ENCODE assay signal across 16 cellular contexts in genomic region chr5:107469064-107469463, GRCh38.
A peak's percentile ranks its signal among the peaks of the same experiment; 100 is the strongest.
DNase-seq lines count a peak whose midpoint lies in the region; ATAC-seq, FAIRE-seq and TF ChIP-seq lines count a peak whose summit lies in the region.
"Had no signal": no experiment of that assay in that cellular context is flagged by ENCODE, and none has a peak within 500 bp of the region (broad histone marks: within the 10 kb centered on the region; RNA-seq: fewer than 3 reads in every experiment).

No MANE protein-coding gene starts in this region.

- no peaks in the 10 kb centered on the region for H3K36me3 ChIP-seq in HCT116 (ENCODE audit: control insufficient read depth in 1 of 2, insufficient read depth in 2 of 2, low read length in 2 of 2)
- H3K36me3 ChIP-seq: upper lobe of right lung had no signal

- CTCF ChIA-PET in A549 (lab: Yijun Ruan, JAX): interaction anchor here (0.9 to 2.4 kb wide), 9 partner anchors 31 to 205 kb away, joined by 3 to 7 read pairs (median 4); no protein-coding TSS in a partner anchor
- CTCF ChIA-PET in HCT116 (lab: Charles Lee): no interaction called here

- peak overlapping the region; percentile 50 for H3K4me3 Mint-ChIP-seq in central memory CD8-positive, alpha-beta T cell
- H3K4me3 Mint-ChIP-seq in natural killer cell: peak overlapping the region; percentile 74
- H3K4me3 Mint-ChIP-seq: activated CD4-positive, alpha-beta memory T cell treated with anti-CD3 and anti-CD28 coated beads, Interleukin-2, amount 10 ng/mL, durations not matched to agents 7 days and 5 days had no signal

- intact Hi-C loops in HCT116 (cut with micrococcal nuclease) (no loop called here), natural killer cell (cut with micrococcal nuclease) (loop anchor here (1.0 to 5.0 kb wide), 4 partner anchors 18 to 80 kb away; no protein-coding TSS in a partner anchor)

- peaks cover 57% of the 10 kb centered on the region for H3K4me1 Mint-ChIP-seq in central memory CD8-positive, alpha-beta T cell
- H3K4me1 Mint-ChIP-seq in natural killer cell: peaks cover 73 to 80% of the 10 kb centered on the region in 2 donors

- H3K9me3 Mint-ChIP-seq in central memory CD8-positive, alpha-beta T cell: no peaks in the 10 kb centered on the region
- H3K9me3 Mint-ChIP-seq in natural killer cell: no peaks in the 10 kb centered on the region
- H3K9me3 Mint-ChIP-seq: activated CD4-positive, alpha-beta memory T cell treated with anti-CD3 and anti-CD28 coated beads, Interleukin-2, amount 10 ng/mL, durations not matched to agents 7 days and 5 days; activated T-helper 2 cell treated with anti-CD3 and anti-CD28 coated beads, Interferon-gamma antibody, Interleukin-2, Interleukin-4, amounts not matched to agents 10 μg/mL and 5 μg/mL and 100 μg/mL, durations not matched to agents 14 hours and 24 hours and 36 hours had no signal

- peak overlapping the region; percentile 91 for H3K27ac Mint-ChIP-seq in central memory CD8-positive, alpha-beta T cell (ENCODE audit: low read depth)
- H3K27ac Mint-ChIP-seq in natural killer cell: peak overlapping the region; percentile 84 to 97
- H3K27ac Mint-ChIP-seq: activated CD4-positive, alpha-beta memory T cell treated with anti-CD3 and anti-CD28 coated beads, Interleukin-2, amount 10 ng/mL, durations not matched to agents 7 days and 5 days; activated T-helper 2 cell treated with anti-CD3 and anti-CD28 coated beads, Interferon-gamma antibody, Interleukin-2, Interleukin-4, amounts not matched to agents 10 μg/mL and 5 μg/mL and 100 μg/mL, durations not matched to agents 14 hours and 24 hours and 36 hours had no signal

- ATAC-seq in A549 (peak; percentile 54 to 69), HCT116 (no peak; the same call in 1 of the 2 replicates), natural killer cell (no peak), HG03442 (IDR thresholded peaks at IDR 0.05; ENCODE audit: unreplicated experiment) (no peak), GM21390 (IDR thresholded peaks at IDR 0.05; ENCODE audit: unreplicated experiment) (no peak), GM19452 (IDR thresholded peaks at IDR 0.05; ENCODE audit: unreplicated experiment) (no peak)
- ATAC-seq in central memory CD8-positive, alpha-beta T cell (replicated peaks; ENCODE audit: extremely low read depth, poor library complexity, severe bottlenecking): no peak

- H3K4me1 ChIP-seq in A549 (peaks cover 94% of the 10 kb centered on the region), HCT116 (ENCODE audit: control insufficient read depth in 1 of 2, insufficient read depth in 2 of 2, low read length in 2 of 2) (peaks cover 22 to 33% of the 10 kb centered on the region in 2 experiments; a peak in 3 of 4 replicates)

- H3K4me3 ChIP-seq in A549: 0 out of 3 replicates have a peak overlapping the region, but pooled peaks have one; percentile 2
- H3K4me3 ChIP-seq in HCT116 (replicated peaks in 1 of 2; ENCODE audit: low read depth in 1 of 2, low read length in 2 of 2): no peak overlapping the region
- H3K4me3 ChIP-seq: upper lobe of right lung had no signal

- H3K79me2 ChIP-seq in HCT116 (ENCODE audit: insufficient read depth, low read length): no peaks in the 10 kb centered on the region
- H3K79me2 ChIP-seq: parathyroid adenoma had no signal

- H3K9me3 ChIP-seq in A549: no peaks in the 10 kb centered on the region
- no peaks in the 10 kb centered on the region for H3K9me3 ChIP-seq in HCT116 (ENCODE audit: control insufficient read depth in 1 of 2, insufficient read depth in 1 of 2, low read depth in 1 of 2, low read length in 2 of 2)
- H3K9me3 ChIP-seq: upper lobe of right lung had no signal

- TF ChIP-seq RAD21 in A549 (conservative IDR thresholded peaks at IDR 0.05 in 1 of 2, IDR thresholded peaks at IDR 0.05 in 1 of 2) (no peak), HCT116 (IDR thresholded peaks at IDR 0.05; ENCODE audit: low read depth) (no peak)

- TF ChIP-seq CTCF in A549 (IDR thresholded peaks at IDR 0.05): no peak
- TF ChIP-seq CTCF in HCT116 (IDR thresholded peaks at IDR 0.05 in 2 of 3, conservative IDR thresholded peaks at IDR 0.05 in 1 of 3; ENCODE audit: borderline replicate concordance in 1 of 3, insufficient read depth in 1 of 3, low read depth in 2 of 3, low read length in 2 of 3): no peak
- TF ChIP-seq CTCF in natural killer cell (IDR thresholded peaks at IDR 0.05): no peak

- H3K27ac ChIP-seq in A549 (peak overlapping the region; percentile 94), HCT116 (ENCODE audit: low read depth, low read length) (no peak overlapping the region)
- H3K27ac ChIP-seq: parathyroid adenoma, upper lobe of right lung had no signal

- 51% methylated on average over 2 of the region's 2 CpGs for WGBS in A549 (ENCODE audit: missing lambda C conversion rate)

- no peaks in the 10 kb centered on the region for H3K27me3 Mint-ChIP-seq in central memory CD8-positive, alpha-beta T cell
- no peaks in the 10 kb centered on the region for H3K27me3 Mint-ChIP-seq in natural killer cell (ENCODE audit: low read depth in 2 of 2)

- TF ChIP-seq EP300 in A549 (IDR thresholded peaks at IDR 0.05): no peak

- no peak overlapping the region for H2AFZ ChIP-seq in HCT116 (ENCODE audit: low read depth, low read length, poor library complexity, severe bottlenecking)
- H2AFZ ChIP-seq: parathyroid adenoma had no signal

- RAD21 ChIA-PET in HCT116 (lab: Charles Lee; ENCODE audit: low non-redundant PET in 1 of 2, low total read pairs in 2 of 2, uncharacterized antibody in 2 of 2, unreplicated experiment in 2 of 2): no interaction called here

- POLR2A ChIA-PET in A549 (lab: Yijun Ruan, JAX): interaction anchor here (1.0 to 2.5 kb wide), 9 partner anchors 8 to 203 kb away, joined by 3 to 13 read pairs (median 5); no protein-coding TSS in a partner anchor
- POLR2A ChIA-PET in HCT116 (lab: Charles Lee): no interaction called here

- FAIRE-seq in A549 (lab: Jason Lieb, UNC): no peak

- H3K9ac ChIP-seq in HCT116 (ENCODE audit: low read length): no peak overlapping the region
- H3K9ac ChIP-seq: parathyroid adenoma had no signal

- no peaks in the 10 kb centered on the region for H3K9me2 ChIP-seq in HCT116 (ENCODE audit: insufficient read depth)

- TF ChIP-seq POLR2A in A549 (IDR thresholded peaks at IDR 0.05; ENCODE audit: low read length) (no peak), HCT116 (IDR thresholded peaks at IDR 0.05; ENCODE audit: borderline replicate concordance, extremely low read depth, insufficient read depth, insufficient read length) (no peak)

- no TSS peak for BruUV-seq in HCT116 (replicated peaks; lab: Mats Ljungman, UMichigan)

- H3K36me3 Mint-ChIP-seq in central memory CD8-positive, alpha-beta T cell (ENCODE audit: insufficient read depth): peaks cover 4% of the 10 kb centered on the region
- H3K36me3 Mint-ChIP-seq in natural killer cell: no peaks in the 10 kb centered on the region

- peak in 1 of 2 experiments; percentile 59 for DNase-seq in A549 (ENCODE audit: low read depth in 1 of 2, low spot score in 1 of 2)
- DNase-seq in HCT116 (ENCODE audit: low read depth, low spot score): no peak
- DNase-seq in central memory CD8-positive, alpha-beta T cell (ENCODE audit: low spot score in 2 of 2): no peak
- no peak for DNase-seq in natural killer cell
- no peak for DNase-seq in globus pallidus (ENCODE audit: low spot score)
- DNase-seq: activated CD4-positive, alpha-beta memory T cell treated with anti-CD3 and anti-CD28 coated beads, Interleukin-2, amount 10 ng/mL, durations not matched to agents 7 days and 5 days; DMS79; NCI-H1436 treated with DMSO at 0.1 percent for 48 hours; NCI-H69; SHP77 treated with DMSO at 0.1 percent for 48 hours; upper lobe of right lung had no signal

- no peaks in the 10 kb centered on the region for H3K27me3 ChIP-seq in HCT116 (ENCODE audit: insufficient read depth, low read length)
- H3K27me3 ChIP-seq: upper lobe of right lung had no signal

- H4K20me1 ChIP-seq in HCT116 (ENCODE audit: insufficient read depth): no peaks in the 10 kb centered on the region

- H3K4me2 ChIP-seq in A549 (peak overlapping the region; percentile 71), HCT116 (ENCODE audit: low read length) (peak overlapping the region; percentile 30)

TF ChIP-seq in A549, 52 proteins besides CTCF, POLR2A, EP300 and RAD21 (continues in another document):
- no peak for TF ChIP-seq JUN (IDR thresholded peaks at IDR 0.05)
- TF ChIP-seq ZSCAN20 (CRISPR knock-in tag; IDR thresholded peaks at IDR 0.05): no peak
- TF ChIP-seq FOSB (CRISPR knock-in tag; IDR thresholded peaks at IDR 0.05): peak; percentile 90; the same call in 1 of the 2 replicates
- TF ChIP-seq RCOR1 (IDR thresholded peaks at IDR 0.05; ENCODE audit: low read depth, low read length): no peak
- TF ChIP-seq RARB (CRISPR knock-in tag; IDR thresholded peaks at IDR 0.05): peak; percentile 61; the same call in 1 of the 2 replicates
- no peak for TF ChIP-seq NFE2L2 (conservative IDR thresholded peaks at IDR 0.05; ENCODE audit: low read length)
- TF ChIP-seq MAFK (IDR thresholded peaks at IDR 0.05; ENCODE audit: partially characterized antibody): no peak
- no peak for TF ChIP-seq RNF2 (IDR thresholded peaks at IDR 0.05; ENCODE audit: borderline replicate concordance, low read depth)
- TF ChIP-seq MYC (IDR thresholded peaks at IDR 0.05; ENCODE audit: borderline replicate concordance, low read length): no peak
- no peak for TF ChIP-seq HES2 (IDR thresholded peaks at IDR 0.05)
- TF ChIP-seq RFX5 (IDR thresholded peaks at IDR 0.05): no peak

TF ChIP-seq in HCT116, 20 proteins besides CTCF, POLR2A, EP300 and RAD21 (continues in another document):
- TF ChIP-seq MAX (IDR thresholded peaks at IDR 0.05) (no peak), TCF7L2 (IDR thresholded peaks at IDR 0.05; ENCODE audit: borderline replicate concordance, extremely low read depth, insufficient read depth, insufficient read length) (no peak), SP1 (IDR thresholded peaks at IDR 0.05; ENCODE audit: low read depth) (no peak), ZBTB33 (IDR thresholded peaks at IDR 0.05; ENCODE audit: extremely low read depth, insufficient replicate concordance, low read length) (no peak)

Comparison
In these comparisons a context has a peak if more than half of its experiments do, and no peak if none do; other contexts are left out.
1. ATAC-seq: peak in A549 (2 of 2); none in HCT116 (single experiment), central memory CD8-positive, alpha-beta T cell (single experiment), natural killer cell (0 of 3), HG03442 (single experiment), GM21390 (single experiment) and GM19452 (single experiment).